13 cellular contexts compared by ENCODE assay signal in the genomic region with DNA sequence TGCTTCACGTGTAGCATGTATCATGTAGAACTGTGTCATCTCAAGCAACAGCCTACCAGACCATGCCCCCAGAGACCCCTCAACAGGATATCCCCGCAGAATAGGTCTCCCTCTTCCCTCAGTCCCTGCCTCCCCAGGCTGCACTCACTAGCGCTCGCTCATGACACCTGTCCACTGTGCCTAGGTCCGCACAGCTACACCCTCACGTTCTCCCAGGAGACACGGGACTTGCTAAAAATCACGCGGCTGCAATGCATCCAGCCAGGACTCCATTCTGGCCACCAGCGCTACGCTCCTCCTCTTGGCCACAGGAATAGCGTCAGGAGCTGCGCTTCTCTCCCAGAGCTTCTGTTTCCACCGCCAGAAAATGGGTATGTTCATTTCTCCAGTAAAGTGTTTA. TPM values are rescaled to one million over a fixed set of nuclear protein-coding genes. Genes with fewer than 3 reads are reported as not detected.
DNase-seq lines count a peak whose midpoint lies in the region; ATAC-seq and TF ChIP-seq lines count a peak whose summit lies in the region.
"Had no signal": no experiment of that assay in that cellular context is flagged by ENCODE, and none has a peak within 500 bp of the region (broad histone marks: within the 10 kb centered on the region; RNA-seq: fewer than 3 reads in every experiment).

No MANE protein-coding gene starts in this region.

- no peaks in the 10 kb centered on the region for H3K36me3 ChIP-seq in hepatocyte (replicated peaks; ENCODE audit: insufficient read depth, low read depth)

- peaks cover 70% of the 10 kb centered on the region for H3K79me2 ChIP-seq in hepatocyte

- TF ChIP-seq CTCF in HFFc6 (IDR thresholded peaks at IDR 0.05) (no peak), activated B cell treated with CpG ODN at 0.5 μM for 24 hours (IDR thresholded peaks at IDR 0.05) (no peak), hepatocyte (IDR thresholded peaks at IDR 0.05; ENCODE audit: poor library complexity) (no peak), GM10266 (IDR thresholded peaks at IDR 0.05; ENCODE audit: control insufficient read depth, insufficient read depth, low read depth, missing control alignments) (no peak)

- peak overlapping the region; percentile 97 for H3K27ac Mint-ChIP-seq in HFFc6
- H3K27ac Mint-ChIP-seq in activated B cell treated with CpG ODN at 0.5 μM for 24 hours, result no peak overlapping the region

- H3K4me1 ChIP-seq in hepatocyte (ENCODE audit: insufficient read depth), result peaks cover 8% of the 10 kb centered on the region

- ATAC-seq in activated B cell treated with CpG ODN at 0.5 μM for 24 hours (ENCODE audit: low read depth), result no peak
- ATAC-seq: GM12878, mucosa of descending colon had no signal

- H3K4me2 ChIP-seq in hepatocyte, result peak overlapping the region; percentile 84

- H3K9me2 ChIP-seq in hepatocyte (replicated peaks; ENCODE audit: insufficient read depth), result no peaks in the 10 kb centered on the region

- H3K4me3 ChIP-seq in hepatocyte, result no peak overlapping the region
- H3K4me3 ChIP-seq in skeletal muscle cell (ENCODE audit: low read depth, low read length), result peak overlapping the region; percentile 74
- H3K4me3 ChIP-seq: GM12878, mucosa of descending colon had no signal

- H3K4me1 Mint-ChIP-seq in HFFc6 (ENCODE audit: low read depth) (peaks cover 64% of the 10 kb centered on the region), activated B cell treated with CpG ODN at 0.5 μM for 24 hours (peaks cover 17% of the 10 kb centered on the region)

- no peak overlapping the region for H2AFZ ChIP-seq in hepatocyte

- POLR2A ChIA-PET in activated B cell treated with CpG ODN at 0.5 μM for 24 hours (lab: Charles Lee), result no interaction called here

- intact Hi-C loops in activated B cell treated with CpG ODN at 0.5 μM for 24 hours (cut with micrococcal nuclease), result loop anchor here (2.0 to 5.0 kb wide), 2 partner anchors 35 to 130 kb away; no protein-coding TSS in a partner anchor

- H3K27me3 Mint-ChIP-seq in HFFc6 (ENCODE audit: insufficient read depth), result peaks cover 8% of the 10 kb centered on the region
- H3K27me3 Mint-ChIP-seq in activated B cell treated with CpG ODN at 0.5 μM for 24 hours, result peaks cover 32% of the 10 kb centered on the region

- peaks cover 4% of the 10 kb centered on the region for H3K27me3 ChIP-seq in hepatocyte

- CTCF ChIA-PET in activated B cell treated with CpG ODN at 0.5 μM for 24 hours (lab: Charles Lee), result no interaction called here

- no peaks in the 10 kb centered on the region for H3K9me3 ChIP-seq in hepatocyte (ENCODE audit: low read depth)
- H3K9me3 ChIP-seq: mucosa of descending colon had no signal

- peaks cover 37% of the 10 kb centered on the region for H3K36me3 Mint-ChIP-seq in HFFc6 (ENCODE audit: low read depth)
- no peaks in the 10 kb centered on the region for H3K36me3 Mint-ChIP-seq in activated B cell treated with CpG ODN at 0.5 μM for 24 hours (ENCODE audit: low read depth)

- DNase-seq in HFFc6, result no peak
- no peak for DNase-seq in activated B cell treated with CpG ODN at 0.5 μM for 24 hours
- DNase-seq in hepatocyte (ENCODE audit: low spot score), result no peak
- no peak for DNase-seq in skeletal muscle cell (ENCODE audit: low read depth)
- no peak for DNase-seq in iPS-NIHi7 (ENCODE audit: extremely low spot score)
- no peak for DNase-seq in GM10266 (ENCODE audit: extremely low spot score)
- DNase-seq in HPDE6-E6E7 (ENCODE audit: extremely low spot score), result no peak
- no peak for DNase-seq in DMS153 treated with DMSO at 0.1 percent for 48 hours (lab: John Stamatoyannopoulos, UW; ENCODE audit: unreplicated experiment)
- DNase-seq: Calu3; NCI-H187 treated with DMSO at 0.1 percent for 48 hours; stimulated activated naive CD4-positive, alpha-beta T cell had no signal

- H3K9me3 Mint-ChIP-seq in HFFc6 (no peaks in the 10 kb centered on the region), activated B cell treated with CpG ODN at 0.5 μM for 24 hours (no peaks in the 10 kb centered on the region)

- peaks cover 22% of the 10 kb centered on the region for H4K20me1 ChIP-seq in hepatocyte (ENCODE audit: insufficient read depth, poor library complexity, severe bottlenecking)

- peak overlapping the region; percentile 98 for H3K27ac ChIP-seq in hepatocyte

- 90% methylated on average over 14 of the region's 14 CpGs for WGBS in hepatocyte (ENCODE audit: low lambda C conversion rate, missing lambda C conversion rate)

- H3K4me3 Mint-ChIP-seq in HFFc6 (peak overlapping the region; percentile 97), activated B cell treated with CpG ODN at 0.5 μM for 24 hours (peak overlapping the region; percentile 82)

RNA-seq across cellular contexts. Expression of gene PXDN, which starts 2.5 kb away (rescaled TPM):
- 100 to 1,000 TPM; 283 to 403 (median 323) TPM for total RNA-seq in HFFc6 (2021; fragmentation: NEBNext Ultra II Directional; extraction: Animal tissue kit (Norgen Biotek cat#: 25700))
- total RNA-seq in activated B cell treated with CpG ODN at 0.5 μM for 24 hours (1.1 and 1.4 TPM in 2 replicates), hepatocyte (78.8 and 107 TPM in 2 replicates)
- polyA plus RNA-seq in hepatocyte, result 110 and 118 TPM in 2 replicates
- total RNA-seq: Calu3 had no signal

Comparison
In these comparisons a context has a peak if more than half of its experiments do, and no peak if none do; other contexts are left out.
1. RNA of gene PXDN, which starts 2.5 kb away (total RNA-seq): 283 to 403 TPM in HFFc6 and 78.8 to 107 TPM in hepatocyte; 1.1 to 1.4 TPM in activated B cell treated with CpG ODN at 0.5 μM for 24 hours; every median in the first group is over 10 times any median in the second.